Comparison of ENCODE assay signal across 8 cellular contexts in the genomic region with DNA sequence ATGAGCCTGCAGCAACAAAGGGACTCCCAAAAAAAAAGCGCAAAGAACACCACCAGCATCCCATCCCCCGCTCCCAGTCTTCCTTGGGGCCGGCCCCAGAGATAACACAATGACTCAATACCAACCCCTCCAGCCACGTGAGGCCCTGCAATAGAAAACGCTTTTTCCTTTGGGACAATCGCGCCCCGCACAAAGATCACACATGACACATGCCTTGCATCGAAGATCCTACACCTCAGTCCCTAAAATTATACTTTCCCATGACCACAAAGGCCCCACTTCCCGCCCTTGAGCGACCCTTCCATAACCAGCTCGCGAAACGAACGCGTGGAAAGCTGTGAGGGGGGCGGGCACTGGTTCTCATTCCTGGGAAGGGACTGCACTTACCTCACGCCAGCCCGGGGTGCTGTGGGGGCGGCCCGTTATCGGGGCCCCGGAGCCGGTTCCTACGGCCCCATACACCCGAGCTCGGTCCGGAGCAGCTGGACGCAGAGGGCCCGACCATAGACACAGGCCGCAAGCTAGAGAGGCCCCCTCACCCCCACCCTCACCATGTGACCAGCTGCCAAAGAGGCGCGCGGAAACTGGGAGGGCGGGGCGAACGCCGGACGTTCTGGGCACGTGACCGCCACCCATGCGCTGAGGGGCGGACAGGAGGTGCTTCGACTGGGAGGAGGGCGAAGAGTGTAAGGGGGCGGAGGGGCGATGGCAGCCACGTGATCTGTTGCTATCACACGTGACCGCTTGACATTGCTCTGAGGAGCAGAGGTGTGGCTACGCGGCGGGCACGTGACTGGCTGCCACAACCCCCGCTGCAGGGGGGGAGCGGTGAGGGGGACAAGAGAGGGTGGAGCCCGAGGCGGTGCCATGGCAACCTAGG. TPM values are rescaled to one million over a fixed set of nuclear protein-coding genes. Genes with fewer than 3 reads are reported as not detected.
DNase-seq lines count a peak whose midpoint lies in the region; ATAC-seq and TF ChIP-seq lines count a peak whose summit lies in the region.

Gene CDK4, minus strand, starts transcription at position 523 of the 880 bp plus-strand sequence. CDS start 593 bp downstream, outside the sequence.

- no peaks in the 10 kb centered on the region for H3K9me3 ChIP-seq in OCI-LY3 (ENCODE audit: insufficient read depth, low read length)

- peak; percentile 66 for ATAC-seq in GM21515 (IDR thresholded peaks at IDR 0.05; ENCODE audit: unreplicated experiment)

- H3K9ac ChIP-seq in OCI-LY3 (ENCODE audit: low read length) = peak within 1 kb of the TSS; percentile 90

- peaks cover 54% of the 10 kb centered on the region for H3K79me2 ChIP-seq in OCI-LY3 (ENCODE audit: low read length)

- DNase-seq in D341Med (ENCODE audit: low spot score) = peak; percentile 96
- peak; percentile 99 for DNase-seq in HuH-7 (ENCODE audit: low spot score)
- peak; percentile 98 for DNase-seq in activated CD8-positive, alpha-beta memory T cell treated with anti-CD3 and anti-CD28 coated beads, Interleukin-2, amount 50 U/mL, for 48 hours
- DNase-seq in endothelial cell (ENCODE audit: low spot score) = peak; percentile 98
- DNase-seq in mesothelial cell of epicardium (ENCODE audit: low spot score in 2 of 2, unreplicated experiment in 2 of 2) = peak; percentile 98
- peak; percentile 97 to 99 for DNase-seq in stimulated activated CD8-positive, alpha-beta memory T cell treated with anti-CD3 and anti-CD28 coated beads, Interleukin-15, amount 100 ng/mL, for 48 hours (ENCODE audit: low read depth in 2 of 2)

- peak within 1 kb of the TSS; percentile 57 for H3K27ac ChIP-seq in OCI-LY3 (ENCODE audit: low read length)

- no peak within 1 kb of the TSS for H2AFZ ChIP-seq in OCI-LY3 (ENCODE audit: low read depth, low read length)

- H3K4me3 Mint-ChIP-seq in endothelial cell (ENCODE audit: unreplicated experiment) = peak within 1 kb of the TSS; percentile 100
- H3K4me3 Mint-ChIP-seq in mesothelial cell of epicardium = peak within 1 kb of the TSS; percentile 90

- no peaks in the 10 kb centered on the region for H3K27me3 ChIP-seq in OCI-LY3 (ENCODE audit: low read depth, low read length)

- H3K4me1 Mint-ChIP-seq in endothelial cell (ENCODE audit: unreplicated experiment) (peaks cover 46% of the 10 kb centered on the region), mesothelial cell of epicardium (peaks cover 45% of the 10 kb centered on the region)

- H4K20me1 ChIP-seq in OCI-LY3 (ENCODE audit: insufficient read depth, low read length) = no peaks in the 10 kb centered on the region

- peak within 1 kb of the TSS; percentile 99 for H3K27ac Mint-ChIP-seq in endothelial cell (ENCODE audit: unreplicated experiment)
- peak within 1 kb of the TSS; percentile 97 for H3K27ac Mint-ChIP-seq in mesothelial cell of epicardium

- peak within 1 kb of the TSS; percentile 87 for H3K4me3 ChIP-seq in OCI-LY3 (ENCODE audit: low read length)

- H3K36me3 ChIP-seq in OCI-LY3 (replicated peaks; ENCODE audit: low read depth, low read length) = peaks cover 35% of the 10 kb centered on the region

- peaks cover 51% of the 10 kb centered on the region for H3K36me3 Mint-ChIP-seq in endothelial cell (ENCODE audit: low read depth, unreplicated experiment)
- peaks cover 29% of the 10 kb centered on the region for H3K36me3 Mint-ChIP-seq in mesothelial cell of epicardium

- peaks cover 34% of the 10 kb centered on the region for H3K4me1 ChIP-seq in OCI-LY3 (ENCODE audit: low read length)

- H3K27me3 Mint-ChIP-seq in endothelial cell (ENCODE audit: unreplicated experiment) = peaks cover 32% of the 10 kb centered on the region
- peaks cover 34% of the 10 kb centered on the region for H3K27me3 Mint-ChIP-seq in mesothelial cell of epicardium (ENCODE audit: low read depth)

- no peak for TF ChIP-seq CTCF in OCI-LY3 (IDR thresholded peaks at IDR 0.05; ENCODE audit: low read depth, low read length)
- no peak for TF ChIP-seq CTCF in endothelial cell (IDR thresholded peaks at IDR 0.05; ENCODE audit: unreplicated experiment)
- no peak for TF ChIP-seq CTCF in mesothelial cell of epicardium (IDR thresholded peaks at IDR 0.05; ENCODE audit: unreplicated experiment)

- H3K4me2 ChIP-seq in OCI-LY3 (ENCODE audit: low read length) = peak within 1 kb of the TSS; percentile 88

- H3K9me3 Mint-ChIP-seq in endothelial cell (ENCODE audit: unreplicated experiment) = no peaks in the 10 kb centered on the region
- no peaks in the 10 kb centered on the region for H3K9me3 Mint-ChIP-seq in mesothelial cell of epicardium

RNA-seq across cellular contexts. Expression of gene CDK4, which starts in this region (rescaled TPM):
- total RNA-seq in endothelial cell (ENCODE audit: unreplicated experiment) (120 TPM), mesothelial cell of epicardium (171 to 177 TPM (median 175 TPM) in 3 replicates)

Comparison
In these comparisons a context has a peak if more than half of its experiments do, and no peak if none do; other contexts are left out.
1. Peak in every context shown above with its lines: DNase-seq, ATAC-seq, H3K4me3 ChIP-seq and H3K27ac ChIP-seq.